In genomic region chr2:40666438-40666837, GRCh38 we compare ENCODE assay signal across 30 cellular contexts.
DNase-seq lines count a peak whose midpoint lies in the region; ATAC-seq and TF ChIP-seq lines count a peak whose summit lies in the region.
"Had no signal": no experiment of that assay in that cellular context is flagged by ENCODE, and none has a peak within 500 bp of the region (broad histone marks: within the 10 kb centered on the region; RNA-seq: fewer than 3 reads in every experiment).

No MANE protein-coding gene starts in this region.

- H3K9me3 ChIP-seq in esophagus muscularis mucosa (no peaks in the 10 kb centered on the region), vagina (no peaks in the 10 kb centered on the region)
- H3K9me3 ChIP-seq: breast epithelium, Peyer's patch, upper lobe of right lung had no signal

- H3K4me1 ChIP-seq in esophagus muscularis mucosa (peaks cover 0 to 16% (median 8%) of the 10 kb centered on the region in 4 donors), rectal smooth muscle tissue (ENCODE audit: control insufficient read depth, insufficient read depth, low read length) (peaks cover 5% of the 10 kb centered on the region), vagina (peaks cover 9% of the 10 kb centered on the region)
- H3K4me1 ChIP-seq: breast epithelium, Peyer's patch, upper lobe of right lung had no signal

- intact Hi-C loops in esophagus muscularis mucosa (cut with DNase I) (no loop called here), vagina (cut with DNase I) (no loop called here)

- no peak overlapping the region for H3K9ac ChIP-seq in rectal smooth muscle tissue (ENCODE audit: low read length)

- TF ChIP-seq EP300 in esophagus muscularis mucosa (IDR thresholded peaks at IDR 0.05): no peak

- H3K36me3 ChIP-seq in esophagus muscularis mucosa (no peaks in the 10 kb centered on the region), rectal smooth muscle tissue (ENCODE audit: control insufficient read depth, insufficient read depth, low read length) (no peaks in the 10 kb centered on the region), vagina (no peaks in the 10 kb centered on the region)
- H3K36me3 ChIP-seq: breast epithelium, Peyer's patch, upper lobe of right lung had no signal

- DNase-seq in GM04503 (ENCODE audit: low read depth) (peak; percentile 85), esophagus muscularis mucosa (ENCODE audit: extremely low spot score) (no peak), vagina (ENCODE audit: extremely low spot score in 2 of 2) (no peak), NCI-H146 treated with DMSO at 0.1 percent for 48 hours (lab: John Stamatoyannopoulos, UW; ENCODE audit: unreplicated experiment) (no peak), ecto neural progenitor cell (ENCODE audit: low spot score) (no peak)
- DNase-seq in activated CD4-positive, alpha-beta T cell treated with anti-CD3 and anti-CD28 coated beads, Interleukin-2, amount 50 U/mL, for 48 hours: no peak
- DNase-seq: activated CD4-positive, alpha-beta memory T cell treated with anti-CD3 and anti-CD28 coated beads for 36 hours; activated CD4-positive, CD25-positive, alpha-beta regulatory T cell treated with anti-CD3 and anti-CD28 coated beads, Interleukin-2, amount 50 U/mL, for 72 hours; activated naive CD4-positive, alpha-beta T cell treated with Interleukin-2 at 50 U/mL for 16 hours; activated T-cell treated with anti-CD3 and anti-CD28 coated beads, Interleukin-2, amount 50 U/mL, for 72 hours; AML-193; amygdala; CD4-positive, alpha-beta T cell; islet precursor cell; left ventricle myocardium superior; mesendoderm; NCI-H1417 treated with DMSO at 0.1 percent for 48 hours; NCI-H446; NCI-H748 treated with DMSO at 0.1 percent for 48 hours; Peyer's patch; posterior cingulate gyrus; SHP77 treated with DMSO at 0.1 percent for 48 hours; stimulated activated CD4-positive, alpha-beta T cell treated with anti-CD3 and anti-CD28 coated beads, Interleukin-15, amount 100 ng/mL, for 24 hours; upper lobe of right lung had no signal

- ATAC-seq in GM21423 (IDR thresholded peaks at IDR 0.05; ENCODE audit: unreplicated experiment): no peak
- ATAC-seq: activated T-cell treated with anti-CD3 and anti-CD28 coated beads, Interleukin-2, amount 50 U/mL, for 72 hours; GM12878; left ventricle myocardium superior; sciatic nerve; stimulated activated effector memory CD8-positive, alpha-beta T cell treated with anti-CD3 and anti-CD28 coated beads, Interleukin-12 subunit alpha, Interleukin-12 subunit beta, amount 100 ng/mL, for 72 hours; upper lobe of right lung had no signal

- H3K27me3 ChIP-seq in esophagus muscularis mucosa: no peaks in the 10 kb centered on the region
- H3K27me3 ChIP-seq in rectal smooth muscle tissue (ENCODE audit: control insufficient read depth, insufficient read depth, low read length): no peaks in the 10 kb centered on the region
- H3K27me3 ChIP-seq in vagina: no peaks in the 10 kb centered on the region
- H3K27me3 ChIP-seq: breast epithelium, Peyer's patch, upper lobe of right lung had no signal

- H3K27ac ChIP-seq in esophagus muscularis mucosa (replicated peaks in 1 of 4) (peak overlapping the region in 3 of 4 donors; percentile 18 to 59 (median 56)), rectal smooth muscle tissue (ENCODE audit: low read depth, low read length) (peak overlapping the region; percentile 68), vagina (peak overlapping the region; percentile 22)
- H3K27ac ChIP-seq: breast epithelium, Peyer's patch, upper lobe of right lung had no signal

- 54% methylated on average over 4 of the region's 4 CpGs for WGBS in esophagus muscularis mucosa

- TF ChIP-seq CTCF in esophagus muscularis mucosa (IDR thresholded peaks at IDR 0.05) (no peak), vagina (IDR thresholded peaks at IDR 0.05) (no peak)

- H3K4me3 ChIP-seq in esophagus muscularis mucosa: no peak overlapping the region
- no peak overlapping the region for H3K4me3 ChIP-seq in rectal smooth muscle tissue (ENCODE audit: low read length)
- no peak overlapping the region for H3K4me3 ChIP-seq in vagina
- H3K4me3 ChIP-seq: breast epithelium, GM12878, Peyer's patch, upper lobe of right lung had no signal

- no peak for TF ChIP-seq POLR2A in esophagus muscularis mucosa (IDR thresholded peaks at IDR 0.05; ENCODE audit: low read depth)
- TF ChIP-seq POLR2A in vagina (IDR thresholded peaks at IDR 0.05): no peak
